Comparison of ENCODE assay signal across 1 cellular context in genomic region chr17:488993-489757, GRCh38.
TF ChIP-seq lines count a peak whose summit lies in the region.

No MANE protein-coding gene starts in this region.

TF ChIP-seq in HepG2, 621 proteins besides CTCF, POLR2A, EP300 and RAD21 (continued from another document and continues in another):
- TF ChIP-seq ZHX2 (IDR thresholded peaks at IDR 0.05; ENCODE audit: low read depth): no peak
- no peak for TF ChIP-seq ZHX2 (CRISPR knock-in tag; IDR thresholded peaks at IDR 0.05; ENCODE audit: borderline replicate concordance)
- no peak for TF ChIP-seq PAX8 (CRISPR knock-in tag; IDR thresholded peaks at IDR 0.05; ENCODE audit: borderline replicate concordance)
- no peak for TF ChIP-seq NR2F6 (IDR thresholded peaks at IDR 0.05)
- TF ChIP-seq NR2F6 (CRISPR knock-in tag; IDR thresholded peaks at IDR 0.05): peak; percentile 43; the same call in 1 of the 2 replicates
- TF ChIP-seq MBNL3 (CRISPR knock-in tag; conservative IDR thresholded peaks at IDR 0.05): no peak
- no peak for TF ChIP-seq BRF2 (CRISPR knock-in tag; IDR thresholded peaks at IDR 0.05)
- 0 out of 2 replicates have a peak, but pooled peaks have one; percentile 83 for TF ChIP-seq NFIB (CRISPR knock-in tag; IDR thresholded peaks at IDR 0.05; ENCODE audit: borderline replicate concordance)
- TF ChIP-seq ZNF407 (CRISPR knock-in tag; IDR thresholded peaks at IDR 0.05; ENCODE audit: not compliant biosample characterization): peak; percentile 75
- peak; percentile 84; the same call in 1 of the 2 replicates for TF ChIP-seq TGIF2 (CRISPR knock-in tag; IDR thresholded peaks at IDR 0.05)
- 0 out of 2 replicates have a peak, but pooled peaks have one; percentile 51 for TF ChIP-seq HDAC2 (CRISPR knock-in tag; IDR thresholded peaks at IDR 0.05)
- no peak for TF ChIP-seq ZFAT (CRISPR knock-in tag; conservative IDR thresholded peaks at IDR 0.05)
- TF ChIP-seq FOXP1 (IDR thresholded peaks at IDR 0.05): no peak
- TF ChIP-seq FOXP1 (CRISPR knock-in tag; IDR thresholded peaks at IDR 0.05): no peak
- TF ChIP-seq IKZF4 (CRISPR knock-in tag; IDR thresholded peaks at IDR 0.05; ENCODE audit: borderline replicate concordance, low read depth, not compliant biosample characterization): peak; percentile 78
- 0 out of 2 replicates have a peak, but pooled peaks have one; percentile 34 for TF ChIP-seq PPARG (CRISPR knock-in tag; conservative IDR thresholded peaks at IDR 0.05)
- no peak for TF ChIP-seq ZNF143 (CRISPR knock-in tag; IDR thresholded peaks at IDR 0.05)
- TF ChIP-seq ZSCAN21 (CRISPR knock-in tag; IDR thresholded peaks at IDR 0.05; ENCODE audit: borderline replicate concordance): peak; percentile 95
- peak; percentile 54; the same call in 1 of the 2 replicates for TF ChIP-seq WIZ (CRISPR knock-in tag; IDR thresholded peaks at IDR 0.05)
- peak; percentile 98 for TF ChIP-seq MXD1 (CRISPR knock-in tag; IDR thresholded peaks at IDR 0.05)
- no peak for TF ChIP-seq HDAC6 (IDR thresholded peaks at IDR 0.05; ENCODE audit: low read depth, low read length)
- TF ChIP-seq KDM2A (CRISPR knock-in tag; IDR thresholded peaks at IDR 0.05; ENCODE audit: borderline replicate concordance, low read depth): peak; percentile 34; the same call in 1 of the 2 replicates
- no peak for TF ChIP-seq ZNF510 (CRISPR knock-in tag; IDR thresholded peaks at IDR 0.05; ENCODE audit: low read depth)
- TF ChIP-seq ZBTB3 (CRISPR knock-in tag; IDR thresholded peaks at IDR 0.05; ENCODE audit: borderline replicate concordance, low read depth): no peak
- no peak for TF ChIP-seq CSRNP2 (CRISPR knock-in tag; conservative IDR thresholded peaks at IDR 0.05; ENCODE audit: low read depth)
- TF ChIP-seq ZNF274 (CRISPR knock-in tag; IDR thresholded peaks at IDR 0.05): peak; percentile 91; the same call in 1 of the 2 replicates
- 0 out of 2 replicates have a peak, but pooled peaks have one; percentile 41 for TF ChIP-seq YEATS2 (CRISPR knock-in tag; IDR thresholded peaks at IDR 0.05; ENCODE audit: borderline replicate concordance)
- TF ChIP-seq HBP1 (CRISPR knock-in tag; IDR thresholded peaks at IDR 0.05; ENCODE audit: low read depth): no peak
- TF ChIP-seq CENPT (CRISPR knock-in tag; IDR thresholded peaks at IDR 0.05; ENCODE audit: low read depth): peak; percentile 88; the same call in 1 of the 2 replicates
- TF ChIP-seq ZNF136 (CRISPR knock-in tag; IDR thresholded peaks at IDR 0.05; ENCODE audit: low read depth): no peak
- TF ChIP-seq ETV5 (CRISPR knock-in tag; IDR thresholded peaks at IDR 0.05; ENCODE audit: borderline replicate concordance): 0 out of 2 replicates have a peak, but pooled peaks have one; percentile 37
- TF ChIP-seq ZNF263 (CRISPR knock-in tag; IDR thresholded peaks at IDR 0.05): no peak; the same call in 1 of the 2 replicates
- TF ChIP-seq GATA4 (IDR thresholded peaks at IDR 0.05; ENCODE audit: borderline replicate concordance, low read depth): no peak
- no peak for TF ChIP-seq SYNCRIP (IDR thresholded peaks at IDR 0.05; ENCODE audit: insufficient read depth, low read depth, low read length)
- peak; percentile 94 for TF ChIP-seq ZBTB43 (CRISPR knock-in tag; conservative IDR thresholded peaks at IDR 0.05)
- 0 out of 2 replicates have a peak, but pooled peaks have one; percentile 13 for TF ChIP-seq ZNF629 (CRISPR knock-in tag; conservative IDR thresholded peaks at IDR 0.05)
- no peak for TF ChIP-seq TBX3 (IDR thresholded peaks at IDR 0.05; ENCODE audit: borderline replicate concordance)
- TF ChIP-seq ZNF513 (CRISPR knock-in tag; conservative IDR thresholded peaks at IDR 0.05): no peak
- peak; percentile 54; the same call in 1 of the 2 replicates for TF ChIP-seq KDM1A (CRISPR knock-in tag; IDR thresholded peaks at IDR 0.05)
